In genomic region chr22:37413546-37413945, GRCh38 we compare ENCODE assay signal across 18 cellular contexts. TPM values are rescaled to one million over a fixed set of nuclear protein-coding genes. Genes with fewer than 3 reads are reported as not detected.
DNase-seq lines count a peak whose midpoint lies in the region; ATAC-seq, FAIRE-seq and TF ChIP-seq lines count a peak whose summit lies in the region.
"Had no signal": no experiment of that assay in that cellular context is flagged by ENCODE, and none has a peak within 500 bp of the region (broad histone marks: within the 10 kb centered on the region; RNA-seq: fewer than 3 reads in every experiment).

No MANE protein-coding gene starts in this region.

- no peak for DNase-seq in PC-3
- DNase-seq in K562 (ENCODE audit: extremely low read depth in 1 of 4, low spot score in 3 of 4) = no peak
- DNase-seq in NCI-H345 (lab: John Stamatoyannopoulos, UW) = no peak
- no peak for DNase-seq in prostate gland (ENCODE audit: low spot score)
- DNase-seq: ACHN; BE2C; CD4-positive, alpha-beta memory T cell; DMS153; DMS79; GDM1; H9; KBM-7 had no signal

- H3K9ac ChIP-seq in BLaER1 treated with 17β-estradiol and CSF1 and Interleukin-3, amounts not matched to agents 10 nM and 100 nM = no peak overlapping the region
- H3K9ac ChIP-seq in PC-3 (ENCODE audit: low read length) (peak overlapping the region; percentile 17; the same call in 1 of the 2 replicates), K562 (ENCODE audit: insufficient read depth in 1 of 2, low read depth in 2 of 2, low read length in 2 of 2) (no peak overlapping the region)

- TF ChIP-seq CTCF in PC-3 (conservative IDR thresholded peaks at IDR 0.05; ENCODE audit: low read depth, low read length) (no peak), K562 (IDR thresholded peaks at IDR 0.05 in 2 of 3, conservative IDR thresholded peaks at IDR 0.05 in 1 of 3; ENCODE audit: insufficient read depth in 2 of 3, low read depth in 1 of 3, low read length in 3 of 3) (no peak), prostate gland (IDR thresholded peaks at IDR 0.05) (no peak)

- CTCF ChIA-PET in PC-3 (lab: Charles Lee) (no interaction called here), K562 (lab: Yijun Ruan, JAX; ENCODE audit: low intra/inter-chr PET ratio) (no interaction called here)

- peaks cover 0 to 75% (median 14%) of the 10 kb centered on the region in 11 experiments; a peak in 13 of 22 replicates for H4K20me1 ChIP-seq in BLaER1 treated with 17β-estradiol and CSF1 and Interleukin-3, amounts not matched to agents 10 nM and 100 nM
- H4K20me1 ChIP-seq in PC-3 (ENCODE audit: low read length) (no peaks in the 10 kb centered on the region), K562 (replicated peaks; ENCODE audit: control insufficient read depth, insufficient read depth, low read length) (no peaks in the 10 kb centered on the region)

- TF ChIP-seq RAD21 in K562 (CRISPR knock-in tag; conservative IDR thresholded peaks at IDR 0.05 in 1 of 2, IDR thresholded peaks at IDR 0.05 in 1 of 2) = no peak

- TF ChIP-seq POLR2A in K562 (conservative IDR thresholded peaks at IDR 0.05) (no peak), prostate gland (IDR thresholded peaks at IDR 0.05) (no peak)

- ATAC-seq in PC-3 (no peak), K562 (no peak), GM19455 (IDR thresholded peaks at IDR 0.05; ENCODE audit: unreplicated experiment) (no peak)

- in situ Hi-C loops in K562 (cut with MboI) = no loop called here

- H3F3A ChIP-seq in PC-3 (ENCODE audit: low read length, unreplicated experiment) = peaks cover 3% of the 10 kb centered on the region

- peaks cover 82% of the 10 kb centered on the region for H3K79me2 ChIP-seq in PC-3 (ENCODE audit: low read length)
- no peaks in the 10 kb centered on the region for H3K79me2 ChIP-seq in K562 (ENCODE audit: control insufficient read depth, insufficient read depth, low read length)

- no peaks in the 10 kb centered on the region for H3K9me3 ChIP-seq in BLaER1 treated with 17β-estradiol and CSF1 and Interleukin-3, amounts not matched to agents 10 nM and 100 nM (replicated peaks in 1 of 11)
- H3K9me3 ChIP-seq in PC-3 (ENCODE audit: low read length) (no peaks in the 10 kb centered on the region), K562 (replicated peaks; ENCODE audit: control insufficient read depth, insufficient read depth, low read depth, low read length) (no peaks in the 10 kb centered on the region), prostate gland (no peaks in the 10 kb centered on the region)
- H3K9me3 ChIP-seq: BE2C had no signal

- TF ChIP-seq EP300 in K562 (IDR thresholded peaks at IDR 0.05; ENCODE audit: low read length) = no peak

- WGBS in K562 (ENCODE audit: insufficient coverage, low coverage, missing lambda C conversion rate) = 5% methylated on average over 4 of the region's 4 CpGs
- 89% methylated on average over 4 of the region's 4 CpGs for WGBS in prostate gland

- BruUV-seq in PC-3 (replicated peaks; lab: Mats Ljungman, UMichigan) = no TSS peak
- no TSS peak for BruUV-seq in K562 (replicated peaks; lab: Mats Ljungman, UMichigan)

- H3K9me2 ChIP-seq in PC-3 (replicated peaks; ENCODE audit: low read length) = no peaks in the 10 kb centered on the region

- no peaks in the 10 kb centered on the region for H3K36me3 ChIP-seq in BLaER1 treated with 17β-estradiol and CSF1 and Interleukin-3, amounts not matched to agents 10 nM and 100 nM
- no peaks in the 10 kb centered on the region for H3K36me3 ChIP-seq in PC-3 (ENCODE audit: low read depth, low read length)
- no peaks in the 10 kb centered on the region for H3K36me3 ChIP-seq in K562 (ENCODE audit: control insufficient read depth, insufficient read depth, low read length)
- no peaks in the 10 kb centered on the region for H3K36me3 ChIP-seq in prostate gland
- H3K36me3 ChIP-seq: BE2C had no signal

- peak overlapping the region in 8 of 11 experiments; percentile 48 to 86 (median 76); a peak in 13 of 22 replicates for H3K4me2 ChIP-seq in BLaER1 treated with 17β-estradiol and CSF1 and Interleukin-3, amounts not matched to agents 10 nM and 100 nM
- peak overlapping the region; percentile 69 for H3K4me2 ChIP-seq in PC-3 (ENCODE audit: low read length)
- H3K4me2 ChIP-seq in K562 (ENCODE audit: insufficient read depth, low read length) = no peak overlapping the region

- no peak overlapping the region for H3K27ac ChIP-seq in BLaER1 treated with 17β-estradiol and CSF1 and Interleukin-3, amounts not matched to agents 10 nM and 100 nM
- H3K27ac ChIP-seq in PC-3 (ENCODE audit: low read length) (peak overlapping the region; percentile 82), K562 (ENCODE audit: extremely low read depth, low read depth, low read length) (no peak overlapping the region), prostate gland (no peak overlapping the region)

- no peak overlapping the region for H3K4me3 ChIP-seq in BLaER1 treated with 17β-estradiol and CSF1 and Interleukin-3, amounts not matched to agents 10 nM and 100 nM
- H3K4me3 ChIP-seq in PC-3 (ENCODE audit: low read length) = no peak overlapping the region
- H3K4me3 ChIP-seq in K562 = no peak overlapping the region
- H3K4me3 ChIP-seq in prostate gland = no peak overlapping the region

- no peaks in the 10 kb centered on the region for H3K9me1 ChIP-seq in K562 (ENCODE audit: control insufficient read depth, insufficient read depth, low read length)

- peaks cover 15 to 63% (median 22%) of the 10 kb centered on the region in 11 experiments for H3K27me3 ChIP-seq in BLaER1 treated with 17β-estradiol and CSF1 and Interleukin-3, amounts not matched to agents 10 nM and 100 nM
- no peaks in the 10 kb centered on the region for H3K27me3 ChIP-seq in PC-3 (ENCODE audit: low read length)
- H3K27me3 ChIP-seq in K562 (ENCODE audit: control insufficient read depth in 2 of 2, insufficient read depth in 2 of 2, low read length in 2 of 2) = peaks cover 1 to 20% of the 10 kb centered on the region in 2 experiments; a peak in 3 of 5 replicates
- H3K27me3 ChIP-seq in prostate gland (replicated peaks; ENCODE audit: insufficient read depth) = no peaks in the 10 kb centered on the region
- H3K27me3 ChIP-seq: BE2C had no signal

- no peak overlapping the region for H2AFZ ChIP-seq in PC-3 (ENCODE audit: low read length)
- no peak overlapping the region for H2AFZ ChIP-seq in K562 (ENCODE audit: low read depth, low read length)

- H3K4me1 ChIP-seq in BLaER1 treated with 17β-estradiol and CSF1 and Interleukin-3, amounts not matched to agents 10 nM and 100 nM = peaks cover 44 to 79% (median 71%) of the 10 kb centered on the region in 10 experiments
- peaks cover 19% of the 10 kb centered on the region for H3K4me1 ChIP-seq in PC-3 (ENCODE audit: insufficient read depth, low read length)
- H3K4me1 ChIP-seq in K562 (replicated peaks in 1 of 2; ENCODE audit: control insufficient read depth in 2 of 2, insufficient read depth in 2 of 2, low read length in 2 of 2) = peaks cover 0 to 13% of the 10 kb centered on the region in 2 experiments; a peak in 2 of 5 replicates
- H3K4me1 ChIP-seq in prostate gland (replicated peaks) = no peaks in the 10 kb centered on the region
- H3K4me1 ChIP-seq: BE2C had no signal

- intact Hi-C loops in PC-3 (cut with micrococcal nuclease) = no loop called here
- intact Hi-C loops in K562 (cut with micrococcal nuclease) = no loop called here
- intact Hi-C loops in prostate gland (cut with DNase I) = no loop called here

- no peak for FAIRE-seq in K562 (lab: Jason Lieb, UNC)
- FAIRE-seq: A204.1, H1 had no signal

- POLR2A ChIA-PET in PC-3 (lab: Charles Lee; ENCODE audit: unreplicated experiment) (no interaction called here), K562 (lab: Yijun Ruan, JAX) (no interaction called here)

TF ChIP-seq in K562, 482 proteins besides CTCF, POLR2A, EP300 and RAD21 (continues in another document):
- TF ChIP-seq RBM25 (IDR thresholded peaks at IDR 0.05; ENCODE audit: low read depth, low read length, severe bottlenecking) = peak; percentile 59

RNA-seq across cellular contexts. Expression of gene ELFN2, which starts 13.7 kb away (rescaled TPM):
- total RNA-seq in PC-3 (2014; rRNA removed) (10.0 and 14.5 TPM in 2 replicates), K562 (2014; rRNA removed) (not detected in 2 replicates), K562 (2014; rRNA removed; fragmentation: Illumina TruSeq; extraction: Trizol) (not detected in 2 replicates), K562 (2015; rRNA removed; fragmentation: Illumina TruSeq; extraction: Trizol) (not detected in 2 replicates), K562 (2021) (not detected in 2 replicates), prostate gland (1 to 10 TPM; 2.8 to 4.3 TPM)
- total RNA-seq in K562 (2011; cell fraction: chromatin; rRNA removed; ENCODE audit: low replicate concordance) = not detected in 2 replicates
- not detected in 2 replicates for total RNA-seq in K562 (2011; cell fraction: nucleolus; rRNA removed)
- total RNA-seq in K562 (2011; cell fraction: nucleoplasm; rRNA removed) = not detected in 2 replicates
- polyA plus RNA-seq in K562 (2011; rRNA removed) (not detected in 2 replicates), K562 (2014; fragmentation: Illumina TruSeq; extraction: Trizol) (not detected in 2 replicates), K562 (2014; fragmentation: Nextera tagmentation; extraction: Ambion mirVana) (not detected), K562 (2014; rRNA removed) (not detected in 2 replicates)
- under 0.01 and 0.01 TPM in 2 replicates for polyA plus RNA-seq in K562 (2011; cell fraction: cytosol; rRNA removed)
- polyA plus RNA-seq in K562 (2011; cell fraction: nucleus; rRNA removed) = 0.01 TPM in 1 of 2 replicates, not detected in the other
- not detected in 2 replicates for polyA plus RNA-seq in K562 (2012)
- polyA minus RNA-seq in K562 (2011; rRNA and poly(A)+ RNA removed) = not detected in 2 replicates
- polyA minus RNA-seq in K562 (2011; cell fraction: cytosol; rRNA and poly(A)+ RNA removed) = not detected in 2 replicates
- not detected in 2 replicates for polyA minus RNA-seq in K562 (2011; cell fraction: nucleus; rRNA and poly(A)+ RNA removed)
- total RNA-seq: HT-29 had no signal
- polyA plus RNA-seq: CD14-positive monocyte; CD4-positive, alpha-beta memory T cell had no signal
